21 cellular contexts compared by ENCODE assay signal in the genomic region with DNA sequence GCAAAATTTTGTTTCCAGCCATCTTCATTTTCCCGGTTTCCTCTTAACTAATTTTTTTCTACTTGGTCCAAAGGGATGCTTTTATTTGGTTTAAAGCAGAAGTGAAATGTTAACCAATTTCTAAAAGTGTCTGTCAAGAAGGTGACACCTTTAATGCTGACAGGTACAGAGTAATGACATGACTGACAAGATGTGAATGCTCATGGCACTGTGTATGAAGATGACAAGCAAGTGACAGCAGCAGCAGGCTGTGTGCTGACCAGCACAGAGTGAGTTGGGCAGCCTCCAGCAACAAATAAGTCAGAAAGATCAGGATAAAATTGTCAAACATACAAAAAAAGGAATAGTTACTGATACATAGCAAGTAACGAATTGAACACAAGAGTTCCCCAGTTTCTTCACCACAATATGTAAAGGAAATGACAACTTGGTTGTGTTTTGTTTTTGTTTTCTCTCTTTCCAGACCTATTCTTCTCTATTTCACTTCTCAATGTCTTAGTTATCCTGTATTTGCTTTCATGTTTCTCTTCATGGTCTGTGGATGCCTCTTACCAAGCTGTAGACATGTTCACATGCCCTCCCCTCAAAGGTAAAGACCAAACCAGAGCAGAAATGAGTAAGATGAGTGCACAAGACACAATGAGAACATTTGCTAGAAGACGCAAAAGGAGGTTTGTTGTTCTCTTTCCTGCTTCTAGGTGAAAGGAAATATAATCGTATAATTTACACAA.
A peak's percentile ranks its signal among the peaks of the same experiment; 100 is the strongest.
DNase-seq lines count a peak whose midpoint lies in the region; ATAC-seq and TF ChIP-seq lines count a peak whose summit lies in the region.
"Had no signal": no experiment of that assay in that cellular context is flagged by ENCODE, and none has a peak within 500 bp of the region (broad histone marks: within the 10 kb centered on the region; RNA-seq: fewer than 3 reads in every experiment).

No MANE protein-coding gene starts in this region.

- 0 out of 2 replicates have a peak overlapping the region, but pooled peaks have one; percentile 29 for H2AFZ ChIP-seq in PC-9

- H3K4me3 Mint-ChIP-seq in activated CD4-positive, alpha-beta memory T cell treated with anti-CD3 and anti-CD28 coated beads, Interleukin-2, amount 10 ng/mL, durations not matched to agents 7 days and 5 days, result no peak overlapping the region
- H3K4me3 Mint-ChIP-seq: stimulated activated naive B cell treated with anti-CD40 and anti-IgM and Interleukin-4, amounts not matched to agents 10 μg/mL and 1 μg/mL and 100 μg/mL, for 72 hours had no signal

- intact Hi-C loops in PC-9 (cut with micrococcal nuclease; ENCODE audit: unreplicated experiment) (no loop called here), head of caudate nucleus (cut with DNase I) (no loop called here)

- no peaks in the 10 kb centered on the region; the same call in 1 of the 2 replicates for H3K9me2 ChIP-seq in PC-9 (ENCODE audit: insufficient read depth)

- CTCF ChIA-PET in PC-9 (lab: Charles Lee), result no interaction called here
- CTCF ChIA-PET in activated CD4-positive, alpha-beta memory T cell treated with anti-CD3 and anti-CD28 coated beads, Interleukin-2, amount 10 ng/mL, durations not matched to agents 7 days and 5 days (lab: Charles Lee), result no interaction called here

- H3K36me3 Mint-ChIP-seq in activated CD4-positive, alpha-beta memory T cell treated with anti-CD3 and anti-CD28 coated beads, Interleukin-2, amount 10 ng/mL, durations not matched to agents 7 days and 5 days (ENCODE audit: low read depth), result no peaks in the 10 kb centered on the region
- H3K36me3 Mint-ChIP-seq: stimulated activated naive B cell treated with anti-CD40 and anti-IgM and Interleukin-4, amounts not matched to agents 10 μg/mL and 1 μg/mL and 100 μg/mL, for 72 hours had no signal

- H3K4me3 ChIP-seq in PC-9, result no peak overlapping the region
- H3K4me3 ChIP-seq: gastrocnemius medialis, sigmoid colon, uterus had no signal

- no peak for TF ChIP-seq CTCF in PC-9 (conservative IDR thresholded peaks at IDR 0.05)

- ATAC-seq in GM18868 (IDR thresholded peaks at IDR 0.05; ENCODE audit: unreplicated experiment) (peak; percentile 76), GM21526 (IDR thresholded peaks at IDR 0.05; ENCODE audit: low FRiP score, unreplicated experiment) (peak; percentile 68), HG02938 (IDR thresholded peaks at IDR 0.05; ENCODE audit: unreplicated experiment) (peak; percentile 41), GM19397 (IDR thresholded peaks at IDR 0.05; ENCODE audit: unreplicated experiment) (no peak)
- ATAC-seq: gastrocnemius medialis; stimulated activated naive B cell treated with anti-CD40 and anti-IgM and Interleukin-4, amounts not matched to agents 10 μg/mL and 1 μg/mL and 100 μg/mL, for 72 hours had no signal

- H3K27ac ChIP-seq in PC-9, result no peak overlapping the region
- H3K27ac ChIP-seq: gastrocnemius medialis, sigmoid colon, uterus had no signal

- no peak overlapping the region for H3K4me2 ChIP-seq in PC-9

- H3K79me2 ChIP-seq in PC-9 (ENCODE audit: low read depth), result no peaks in the 10 kb centered on the region

- DNase-seq in PC-9, result no peak
- DNase-seq in activated CD4-positive, alpha-beta memory T cell treated with anti-CD3 and anti-CD28 coated beads, Interleukin-2, amount 10 ng/mL, durations not matched to agents 7 days and 5 days, result no peak
- DNase-seq in activated T-cell treated with anti-CD3 and anti-CD28 coated beads for 4 hours, result no peak
- no peak for DNase-seq in head of caudate nucleus
- DNase-seq: BE2C; cerebellar nuclear complex; DMS153; gastrocnemius medialis; GOT3; KG1; mesendoderm; NCI-H1417 treated with DMSO at 0.1 percent for 48 hours; NCI-H524 treated with DMSO at 0.1 percent for 48 hours; sigmoid colon; stimulated activated naive B cell treated with anti-CD40 and anti-IgM and Interleukin-4, amounts not matched to agents 10 μg/mL and 1 μg/mL and 100 μg/mL, for 72 hours; T-helper 2 cell; uterus had no signal

- no peaks in the 10 kb centered on the region for H3K9me3 Mint-ChIP-seq in activated CD4-positive, alpha-beta memory T cell treated with anti-CD3 and anti-CD28 coated beads, Interleukin-2, amount 10 ng/mL, durations not matched to agents 7 days and 5 days
- H3K9me3 Mint-ChIP-seq: stimulated activated naive B cell treated with anti-CD40 and anti-IgM and Interleukin-4, amounts not matched to agents 10 μg/mL and 1 μg/mL and 100 μg/mL, for 72 hours had no signal

- peaks cover 29% of the 10 kb centered on the region for H3K4me1 ChIP-seq in PC-9 (replicated peaks; ENCODE audit: insufficient read depth)
- H3K4me1 ChIP-seq: gastrocnemius medialis, uterus had no signal

- H3K9me3 ChIP-seq in PC-9 (ENCODE audit: insufficient read depth, low read depth), result 0 out of 2 replicates have a peak, but pooled peaks cover 5% of the 10 kb centered on the region
- H3K9me3 ChIP-seq: BE2C, gastrocnemius medialis, sigmoid colon, uterus had no signal

- POLR2A ChIA-PET in PC-9 (lab: Charles Lee; ENCODE audit: unreplicated experiment), result no interaction called here
- POLR2A ChIA-PET in activated CD4-positive, alpha-beta memory T cell treated with anti-CD3 and anti-CD28 coated beads, Interleukin-2, amount 10 ng/mL, durations not matched to agents 7 days and 5 days (lab: Charles Lee), result no interaction called here

- no peaks in the 10 kb centered on the region for H3K27me3 ChIP-seq in PC-9 (ENCODE audit: insufficient read depth, low read depth)
- H3K27me3 ChIP-seq: BE2C, gastrocnemius medialis, sigmoid colon, uterus had no signal

- no peaks in the 10 kb centered on the region for H3K27me3 Mint-ChIP-seq in activated CD4-positive, alpha-beta memory T cell treated with anti-CD3 and anti-CD28 coated beads, Interleukin-2, amount 10 ng/mL, durations not matched to agents 7 days and 5 days

- BruUV-seq in PC-9 (replicated peaks; lab: Mats Ljungman, UMichigan), result no TSS peak

- H3K36me3 ChIP-seq in PC-9 (ENCODE audit: low read depth), result no peaks in the 10 kb centered on the region
- H3K36me3 ChIP-seq: BE2C, gastrocnemius medialis, sigmoid colon, uterus had no signal

- H3K27ac Mint-ChIP-seq in activated CD4-positive, alpha-beta memory T cell treated with anti-CD3 and anti-CD28 coated beads, Interleukin-2, amount 10 ng/mL, durations not matched to agents 7 days and 5 days, result no peak overlapping the region
- H3K27ac Mint-ChIP-seq: stimulated activated naive B cell treated with anti-CD40 and anti-IgM and Interleukin-4, amounts not matched to agents 10 μg/mL and 1 μg/mL and 100 μg/mL, for 72 hours had no signal

- peaks cover 5% of the 10 kb centered on the region for H3K4me1 Mint-ChIP-seq in activated CD4-positive, alpha-beta memory T cell treated with anti-CD3 and anti-CD28 coated beads, Interleukin-2, amount 10 ng/mL, durations not matched to agents 7 days and 5 days
- H3K4me1 Mint-ChIP-seq: stimulated activated naive B cell treated with anti-CD40 and anti-IgM and Interleukin-4, amounts not matched to agents 10 μg/mL and 1 μg/mL and 100 μg/mL, for 72 hours had no signal

- H3F3A ChIP-seq in PC-9 (ENCODE audit: insufficient read depth, low read depth), result peaks cover 12% of the 10 kb centered on the region

- no peaks in the 10 kb centered on the region for H4K20me1 ChIP-seq in PC-9 (ENCODE audit: insufficient read depth)
